In genomic region chr7:142811154-142811737, GRCh38 we compare ENCODE assay signal across 8 cellular contexts. TPM values are rescaled to one million over a fixed set of nuclear protein-coding genes. Genes with fewer than 3 reads are reported as not detected.
DNase-seq lines count a peak whose midpoint lies in the region; ATAC-seq and TF ChIP-seq lines count a peak whose summit lies in the region.

No MANE protein-coding gene starts in this region.

- H3K27me3 Mint-ChIP-seq in activated CD4-positive, alpha-beta memory T cell treated with anti-CD3 and anti-CD28 coated beads, Interleukin-2, amount 10 ng/mL, durations not matched to agents 7 days and 5 days = peaks cover 3% of the 10 kb centered on the region

- no peaks in the 10 kb centered on the region for H3K4me1 ChIP-seq in gastroesophageal sphincter

- POLR2A ChIA-PET in AG04449 (lab: Yijun Ruan, JAX) = no interaction called here
- POLR2A ChIA-PET in activated CD4-positive, alpha-beta memory T cell treated with anti-CD3 and anti-CD28 coated beads, Interleukin-2, amount 10 ng/mL, durations not matched to agents 7 days and 5 days (lab: Charles Lee) = interaction anchor here (0.7 to 25.8 kb wide), 17 partner anchors 9 to 568 kb away, joined by 3 to 2273 read pairs (median 4); no protein-coding TSS in a partner anchor

- H3K27me3 ChIP-seq in gastroesophageal sphincter = peaks cover 82% of the 10 kb centered on the region

- CTCF ChIA-PET in AG04449 (lab: Yijun Ruan, JAX) = interaction anchor here (0.6 to 7.8 kb wide), 44 partner anchors 9 to 472 kb away, joined by 3 to 90 read pairs (median 4); no protein-coding TSS in a partner anchor
- CTCF ChIA-PET in activated CD4-positive, alpha-beta memory T cell treated with anti-CD3 and anti-CD28 coated beads, Interleukin-2, amount 10 ng/mL, durations not matched to agents 7 days and 5 days (lab: Charles Lee) = interaction anchor here (0.6 to 10.1 kb wide), 47 partner anchors 7 to 835 kb away, joined by 3 to 300 read pairs (median 6); partner anchors contain the start of gene EPHB6

- WGBS in gastroesophageal sphincter (ENCODE audit: low coverage in 1 of 2), 2 donors = 24 to 25% methylated on average over 5 to 6 of the region's 6 CpGs

- H3K4me1 Mint-ChIP-seq in activated CD4-positive, alpha-beta memory T cell treated with anti-CD3 and anti-CD28 coated beads, Interleukin-2, amount 10 ng/mL, durations not matched to agents 7 days and 5 days = peaks cover 71% of the 10 kb centered on the region

- no peak for DNase-seq in AG04449 (ENCODE audit: low read depth, low spot score)
- peak; percentile 63 for DNase-seq in EL
- DNase-seq in NCI-H1105 (lab: John Stamatoyannopoulos, UW) = peak; percentile 53
- DNase-seq in activated CD4-positive, alpha-beta memory T cell treated with anti-CD3 and anti-CD28 coated beads, Interleukin-2, amount 10 ng/mL, durations not matched to agents 7 days and 5 days = no peak
- peak; percentile 43 for DNase-seq in renal cortical epithelial cell (ENCODE audit: low read depth)
- DNase-seq in activated effector memory CD4-positive, alpha-beta T cell treated with anti-CD3 and anti-CD28 coated beads, Interleukin-2, amount 50 U/mL, for 16 hours = no peak

- H3K36me3 ChIP-seq in gastroesophageal sphincter = no peaks in the 10 kb centered on the region

- no peak for ATAC-seq in gastroesophageal sphincter
- ATAC-seq in HG02759 (IDR thresholded peaks at IDR 0.05; ENCODE audit: unreplicated experiment) = no peak

- H3K4me3 ChIP-seq in AG04449 (ENCODE audit: low read depth, low read length) (no peak overlapping the region), gastroesophageal sphincter (no peak overlapping the region)

- no peaks in the 10 kb centered on the region for H3K9me3 ChIP-seq in gastroesophageal sphincter

- H3K27ac ChIP-seq in gastroesophageal sphincter = no peak overlapping the region

- no peak overlapping the region for H3K4me3 Mint-ChIP-seq in activated CD4-positive, alpha-beta memory T cell treated with anti-CD3 and anti-CD28 coated beads, Interleukin-2, amount 10 ng/mL, durations not matched to agents 7 days and 5 days

- peaks cover 4% of the 10 kb centered on the region for H3K36me3 Mint-ChIP-seq in activated CD4-positive, alpha-beta memory T cell treated with anti-CD3 and anti-CD28 coated beads, Interleukin-2, amount 10 ng/mL, durations not matched to agents 7 days and 5 days (ENCODE audit: low read depth)

- peak overlapping the region; percentile 79 for H3K27ac Mint-ChIP-seq in activated CD4-positive, alpha-beta memory T cell treated with anti-CD3 and anti-CD28 coated beads, Interleukin-2, amount 10 ng/mL, durations not matched to agents 7 days and 5 days

- no peak for TF ChIP-seq EP300 in gastroesophageal sphincter (IDR thresholded peaks at IDR 0.05)

- no peaks in the 10 kb centered on the region for H3K9me3 Mint-ChIP-seq in activated CD4-positive, alpha-beta memory T cell treated with anti-CD3 and anti-CD28 coated beads, Interleukin-2, amount 10 ng/mL, durations not matched to agents 7 days and 5 days

- no peak for TF ChIP-seq POLR2A in gastroesophageal sphincter (IDR thresholded peaks at IDR 0.05)

- TF ChIP-seq CTCF in AG04449 (IDR thresholded peaks at IDR 0.05; ENCODE audit: insufficient read depth, low read length, missing control alignments) (peak; percentile 41), gastroesophageal sphincter (IDR thresholded peaks at IDR 0.05) (peak; percentile 11 to 44 (median 22))

RNA-seq across cellular contexts. Expression of gene PRSS2, which starts 40.5 kb away (rescaled TPM):
- total RNA-seq in activated CD4-positive, alpha-beta memory T cell treated with anti-CD3 and anti-CD28 coated beads, Interleukin-2, amount 10 ng/mL, durations not matched to agents 7 days and 5 days = not detected
- not detected for total RNA-seq in gastroesophageal sphincter
- total RNA-seq in renal cortical epithelial cell = not detected in 2 replicates

RNA-seq across cellular contexts. Expression of gene EPHB6, which starts 43.6 kb away (rescaled TPM):
- 1 to 10 TPM; 5.7 to 7.0 TPM for total RNA-seq in activated CD4-positive, alpha-beta memory T cell treated with anti-CD3 and anti-CD28 coated beads, Interleukin-2, amount 10 ng/mL, durations not matched to agents 7 days and 5 days
- total RNA-seq in gastroesophageal sphincter (10 to 100 TPM in 2 of 4 donors, 1 to 10 TPM in 2; 6.0 to 22.1 (median 9.7) TPM), renal cortical epithelial cell (0.35 and 2.0 TPM in 2 replicates)

Comparison
In these comparisons a context has a peak if more than half of its experiments do, and no peak if none do; other contexts are left out.
1. DNase-seq: peak in EL (single experiment), NCI-H1105 (single experiment) and renal cortical epithelial cell (single experiment); none in AG04449 (single experiment), activated CD4-positive, alpha-beta memory T cell treated with anti-CD3 and anti-CD28 coated beads, Interleukin-2, amount 10 ng/mL, durations not matched to agents 7 days and 5 days (single experiment) and activated effector memory CD4-positive, alpha-beta T cell treated with anti-CD3 and anti-CD28 coated beads, Interleukin-2, amount 50 U/mL, for 16 hours (single experiment).